1 cellular context compared by ENCODE assay signal in the genomic region with DNA sequence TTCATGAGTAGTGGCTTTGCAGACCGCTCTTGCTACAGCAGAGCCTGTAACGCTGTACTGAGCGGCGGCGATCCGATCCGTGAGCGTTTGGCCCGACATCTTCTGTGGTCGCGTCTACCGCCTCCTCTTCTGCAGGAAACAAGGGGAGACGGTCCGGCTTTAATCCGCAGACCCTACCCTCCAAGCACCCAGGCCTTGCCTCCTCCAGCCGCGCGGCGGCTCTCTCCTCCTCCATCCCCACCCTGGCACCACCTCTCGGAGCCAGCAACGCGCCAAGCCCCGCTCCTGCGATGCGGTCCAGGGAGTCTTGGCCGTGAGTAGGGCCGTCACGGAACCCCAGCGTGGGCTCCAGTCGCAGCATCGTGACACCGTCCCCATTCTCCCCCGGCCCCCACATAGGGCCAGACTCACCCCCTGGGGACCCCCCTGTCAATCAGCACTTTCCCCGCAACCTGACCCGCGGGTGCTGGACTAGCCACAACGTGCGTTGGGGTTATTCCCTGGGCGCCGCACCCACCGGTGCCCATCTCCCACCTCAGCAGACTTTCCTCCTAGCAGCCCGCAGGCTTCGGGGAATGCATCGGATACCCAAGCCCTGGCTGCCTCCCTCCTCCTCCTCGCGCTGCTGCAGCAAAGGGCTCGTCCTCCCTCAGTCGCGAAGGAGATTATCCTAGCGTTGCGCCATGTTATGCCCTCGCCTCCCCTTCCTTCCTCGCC.
TF ChIP-seq lines count a peak whose summit lies in the region.

No MANE protein-coding gene starts in this region.

TF ChIP-seq in HEK293, 187 proteins besides CTCF, POLR2A, EP300 and RAD21 (continued from another document):
- TF ChIP-seq, protein P1, sequence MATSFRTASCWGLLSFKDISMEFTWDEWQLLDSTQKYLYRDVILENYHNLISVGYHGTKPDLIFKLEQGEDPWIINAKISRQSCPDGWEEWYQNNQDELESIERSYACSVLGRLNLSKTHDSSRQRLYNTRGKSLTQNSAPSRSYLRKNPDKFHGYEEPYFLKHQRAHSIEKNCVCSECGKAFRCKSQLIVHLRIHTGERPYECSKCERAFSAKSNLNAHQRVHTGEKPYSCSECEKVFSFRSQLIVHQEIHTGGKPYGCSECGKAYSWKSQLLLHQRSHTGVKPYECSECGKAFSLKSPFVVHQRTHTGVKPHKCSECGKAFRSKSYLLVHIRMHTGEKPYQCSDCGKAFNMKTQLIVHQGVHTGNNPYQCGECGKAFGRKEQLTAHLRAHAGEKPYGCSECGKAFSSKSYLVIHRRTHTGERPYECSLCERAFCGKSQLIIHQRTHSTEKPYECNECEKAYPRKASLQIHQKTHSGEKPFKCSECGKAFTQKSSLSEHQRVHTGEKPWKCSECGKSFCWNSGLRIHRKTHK (tag by site-specific recombination; IDR thresholded peaks at IDR 0.05), result no peak
- TF ChIP-seq, protein P2, sequence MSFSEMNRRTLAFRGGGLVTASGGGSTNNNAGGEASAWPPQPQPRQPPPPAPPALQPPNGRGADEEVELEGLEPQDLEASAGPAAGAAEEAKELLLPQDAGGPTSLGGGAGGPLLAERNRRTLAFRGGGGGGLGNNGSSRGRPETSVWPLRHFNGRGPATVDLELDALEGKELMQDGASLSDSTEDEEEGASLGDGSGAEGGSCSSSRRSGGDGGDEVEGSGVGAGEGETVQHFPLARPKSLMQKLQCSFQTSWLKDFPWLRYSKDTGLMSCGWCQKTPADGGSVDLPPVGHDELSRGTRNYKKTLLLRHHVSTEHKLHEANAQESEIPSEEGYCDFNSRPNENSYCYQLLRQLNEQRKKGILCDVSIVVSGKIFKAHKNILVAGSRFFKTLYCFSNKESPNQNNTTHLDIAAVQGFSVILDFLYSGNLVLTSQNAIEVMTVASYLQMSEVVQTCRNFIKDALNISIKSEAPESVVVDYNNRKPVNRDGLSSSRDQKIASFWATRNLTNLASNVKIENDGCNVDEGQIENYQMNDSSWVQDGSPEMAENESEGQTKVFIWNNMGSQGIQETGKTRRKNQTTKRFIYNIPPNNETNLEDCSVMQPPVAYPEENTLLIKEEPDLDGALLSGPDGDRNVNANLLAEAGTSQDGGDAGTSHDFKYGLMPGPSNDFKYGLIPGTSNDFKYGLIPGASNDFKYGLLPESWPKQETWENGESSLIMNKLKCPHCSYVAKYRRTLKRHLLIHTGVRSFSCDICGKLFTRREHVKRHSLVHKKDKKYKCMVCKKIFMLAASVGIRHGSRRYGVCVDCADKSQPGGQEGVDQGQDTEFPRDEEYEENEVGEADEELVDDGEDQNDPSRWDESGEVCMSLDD (tag by site-specific recombination; IDR thresholded peaks at IDR 0.05), result peak; percentile 26; the same call in 1 of the 2 replicates
- TF ChIP-seq, protein P3, sequence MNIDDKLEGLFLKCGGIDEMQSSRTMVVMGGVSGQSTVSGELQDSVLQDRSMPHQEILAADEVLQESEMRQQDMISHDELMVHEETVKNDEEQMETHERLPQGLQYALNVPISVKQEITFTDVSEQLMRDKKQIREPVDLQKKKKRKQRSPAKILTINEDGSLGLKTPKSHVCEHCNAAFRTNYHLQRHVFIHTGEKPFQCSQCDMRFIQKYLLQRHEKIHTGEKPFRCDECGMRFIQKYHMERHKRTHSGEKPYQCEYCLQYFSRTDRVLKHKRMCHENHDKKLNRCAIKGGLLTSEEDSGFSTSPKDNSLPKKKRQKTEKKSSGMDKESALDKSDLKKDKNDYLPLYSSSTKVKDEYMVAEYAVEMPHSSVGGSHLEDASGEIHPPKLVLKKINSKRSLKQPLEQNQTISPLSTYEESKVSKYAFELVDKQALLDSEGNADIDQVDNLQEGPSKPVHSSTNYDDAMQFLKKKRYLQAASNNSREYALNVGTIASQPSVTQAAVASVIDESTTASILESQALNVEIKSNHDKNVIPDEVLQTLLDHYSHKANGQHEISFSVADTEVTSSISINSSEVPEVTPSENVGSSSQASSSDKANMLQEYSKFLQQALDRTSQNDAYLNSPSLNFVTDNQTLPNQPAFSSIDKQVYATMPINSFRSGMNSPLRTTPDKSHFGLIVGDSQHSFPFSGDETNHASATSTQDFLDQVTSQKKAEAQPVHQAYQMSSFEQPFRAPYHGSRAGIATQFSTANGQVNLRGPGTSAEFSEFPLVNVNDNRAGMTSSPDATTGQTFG (tag by site-specific recombination; IDR thresholded peaks at IDR 0.05; ENCODE audit: borderline replicate concordance), result no peak
- TF ChIP-seq ZNF600 (tag by site-specific recombination; IDR thresholded peaks at IDR 0.05) (peak; percentile 76), ZNF10 (tag by site-specific recombination; IDR thresholded peaks at IDR 0.05) (no peak), ZNF146 (tag by site-specific recombination; IDR thresholded peaks at IDR 0.05) (no peak), ZNF544 (tag by site-specific recombination; IDR thresholded peaks at IDR 0.05) (no peak), ZNF654 (tag by site-specific recombination; IDR thresholded peaks at IDR 0.05; ENCODE audit: low read depth) (no peak), EGR2 (tag by site-specific recombination; IDR thresholded peaks at IDR 0.05; ENCODE audit: low read depth) (no peak), ZNF433 (tag by site-specific recombination; IDR thresholded peaks at IDR 0.05; ENCODE audit: low read depth) (no peak), ZNF354C (tag by site-specific recombination; IDR thresholded peaks at IDR 0.05; ENCODE audit: borderline replicate concordance, low read depth) (no peak), ZNF510 (tag by site-specific recombination; IDR thresholded peaks at IDR 0.05; ENCODE audit: insufficient replicate concordance) (no peak), ZNF843 (tag by site-specific recombination; IDR thresholded peaks at IDR 0.05) (0 out of 2 replicates have a peak, but pooled peaks have one; percentile 9), KLF16 (tag by site-specific recombination; IDR thresholded peaks at IDR 0.05) (no peak), ZNF549 (tag by site-specific recombination; IDR thresholded peaks at IDR 0.05) (no peak), ZNF366 (tag by site-specific recombination; conservative IDR thresholded peaks at IDR 0.05) (no peak), ZSCAN30 (tag by site-specific recombination; IDR thresholded peaks at IDR 0.05) (no peak), ZNF830 (tag by site-specific recombination; IDR thresholded peaks at IDR 0.05; ENCODE audit: low read depth) (no peak), REPIN1 (tag by site-specific recombination; IDR thresholded peaks at IDR 0.05; ENCODE audit: low read depth) (no peak), ZNF341 (tag by site-specific recombination; IDR thresholded peaks at IDR 0.05; ENCODE audit: low read depth) (peak; percentile 95), ZNF48 (tag by site-specific recombination; IDR thresholded peaks at IDR 0.05) (no peak), ZNF157 (tag by site-specific recombination; IDR thresholded peaks at IDR 0.05) (no peak), ZNF274 (IDR thresholded peaks at IDR 0.05; ENCODE audit: low read length) (no peak), ZNF274 (tag by site-specific recombination; IDR thresholded peaks at IDR 0.05; ENCODE audit: borderline replicate concordance) (no peak), ZSCAN16 (tag by site-specific recombination; IDR thresholded peaks at IDR 0.05) (no peak), ZNF292 (tag by site-specific recombination; IDR thresholded peaks at IDR 0.05; ENCODE audit: borderline replicate concordance, low read depth) (no peak)
- TF ChIP-seq, protein P4, sequence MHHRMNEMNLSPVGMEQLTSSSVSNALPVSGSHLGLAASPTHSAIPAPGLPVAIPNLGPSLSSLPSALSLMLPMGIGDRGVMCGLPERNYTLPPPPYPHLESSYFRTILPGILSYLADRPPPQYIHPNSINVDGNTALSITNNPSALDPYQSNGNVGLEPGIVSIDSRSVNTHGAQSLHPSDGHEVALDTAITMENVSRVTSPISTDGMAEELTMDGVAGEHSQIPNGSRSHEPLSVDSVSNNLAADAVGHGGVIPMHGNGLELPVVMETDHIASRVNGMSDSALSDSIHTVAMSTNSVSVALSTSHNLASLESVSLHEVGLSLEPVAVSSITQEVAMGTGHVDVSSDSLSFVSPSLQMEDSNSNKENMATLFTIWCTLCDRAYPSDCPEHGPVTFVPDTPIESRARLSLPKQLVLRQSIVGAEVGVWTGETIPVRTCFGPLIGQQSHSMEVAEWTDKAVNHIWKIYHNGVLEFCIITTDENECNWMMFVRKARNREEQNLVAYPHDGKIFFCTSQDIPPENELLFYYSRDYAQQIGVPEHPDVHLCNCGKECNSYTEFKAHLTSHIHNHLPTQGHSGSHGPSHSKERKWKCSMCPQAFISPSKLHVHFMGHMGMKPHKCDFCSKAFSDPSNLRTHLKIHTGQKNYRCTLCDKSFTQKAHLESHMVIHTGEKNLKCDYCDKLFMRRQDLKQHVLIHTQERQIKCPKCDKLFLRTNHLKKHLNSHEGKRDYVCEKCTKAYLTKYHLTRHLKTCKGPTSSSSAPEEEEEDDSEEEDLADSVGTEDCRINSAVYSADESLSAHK (tag by site-specific recombination; IDR thresholded peaks at IDR 0.05), result 0 out of 2 replicates have a peak, but pooled peaks have one; percentile 9
- TF ChIP-seq, protein P5, sequence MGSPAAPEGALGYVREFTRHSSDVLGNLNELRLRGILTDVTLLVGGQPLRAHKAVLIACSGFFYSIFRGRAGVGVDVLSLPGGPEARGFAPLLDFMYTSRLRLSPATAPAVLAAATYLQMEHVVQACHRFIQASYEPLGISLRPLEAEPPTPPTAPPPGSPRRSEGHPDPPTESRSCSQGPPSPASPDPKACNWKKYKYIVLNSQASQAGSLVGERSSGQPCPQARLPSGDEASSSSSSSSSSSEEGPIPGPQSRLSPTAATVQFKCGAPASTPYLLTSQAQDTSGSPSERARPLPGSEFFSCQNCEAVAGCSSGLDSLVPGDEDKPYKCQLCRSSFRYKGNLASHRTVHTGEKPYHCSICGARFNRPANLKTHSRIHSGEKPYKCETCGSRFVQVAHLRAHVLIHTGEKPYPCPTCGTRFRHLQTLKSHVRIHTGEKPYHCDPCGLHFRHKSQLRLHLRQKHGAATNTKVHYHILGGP (tag by site-specific recombination; IDR thresholded peaks at IDR 0.05), result no peak
- TF ChIP-seq, protein P6, sequence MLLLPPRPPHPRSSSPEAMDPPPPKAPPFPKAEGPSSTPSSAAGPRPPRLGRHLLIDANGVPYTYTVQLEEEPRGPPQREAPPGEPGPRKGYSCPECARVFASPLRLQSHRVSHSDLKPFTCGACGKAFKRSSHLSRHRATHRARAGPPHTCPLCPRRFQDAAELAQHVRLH (tag by site-specific recombination; IDR thresholded peaks at IDR 0.05), result no peak
- TF ChIP-seq, protein P7, sequence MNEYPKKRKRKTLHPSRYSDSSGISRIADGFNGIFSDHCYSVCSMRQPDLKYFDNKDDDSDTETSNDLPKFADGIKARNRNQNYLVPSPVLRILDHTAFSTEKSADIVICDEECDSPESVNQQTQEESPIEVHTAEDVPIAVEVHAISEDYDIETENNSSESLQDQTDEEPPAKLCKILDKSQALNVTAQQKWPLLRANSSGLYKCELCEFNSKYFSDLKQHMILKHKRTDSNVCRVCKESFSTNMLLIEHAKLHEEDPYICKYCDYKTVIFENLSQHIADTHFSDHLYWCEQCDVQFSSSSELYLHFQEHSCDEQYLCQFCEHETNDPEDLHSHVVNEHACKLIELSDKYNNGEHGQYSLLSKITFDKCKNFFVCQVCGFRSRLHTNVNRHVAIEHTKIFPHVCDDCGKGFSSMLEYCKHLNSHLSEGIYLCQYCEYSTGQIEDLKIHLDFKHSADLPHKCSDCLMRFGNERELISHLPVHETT (tag by site-specific recombination; IDR thresholded peaks at IDR 0.05), result no peak
